In genomic region chr17:39365252-39365651, GRCh38 we compare ENCODE assay signal across 13 cellular contexts. TPM values are rescaled to one million over a fixed set of nuclear protein-coding genes. Genes with fewer than 3 reads are reported as not detected.
A peak's percentile ranks its signal among the peaks of the same experiment; 100 is the strongest.
DNase-seq lines count a peak whose midpoint lies in the region; ATAC-seq and TF ChIP-seq lines count a peak whose summit lies in the region.
"Had no signal": no experiment of that assay in that cellular context is flagged by ENCODE, and none has a peak within 500 bp of the region (broad histone marks: within the 10 kb centered on the region; RNA-seq: fewer than 3 reads in every experiment).

No MANE protein-coding gene starts in this region.

- no peak overlapping the region for H3K4me2 ChIP-seq in OCI-LY7 (ENCODE audit: low read length)

- TF ChIP-seq CTCF in ascending aorta (IDR thresholded peaks at IDR 0.05), result no peak
- no peak for TF ChIP-seq CTCF in spleen (IDR thresholded peaks at IDR 0.05 in 8 of 11, conservative IDR thresholded peaks at IDR 0.05 in 3 of 11)
- TF ChIP-seq CTCF in OCI-LY7 (conservative IDR thresholded peaks at IDR 0.05; ENCODE audit: low read length), result no peak

- POLR2A ChIA-PET in OCI-LY7 (lab: Charles Lee), result no interaction called here

- H3K4me3 ChIP-seq in ascending aorta, result peak overlapping the region in 1 of 2 donors; percentile 42
- peak overlapping the region; percentile 28 for H3K4me3 ChIP-seq in right cardiac atrium (ENCODE audit: low read length)
- no peak overlapping the region for H3K4me3 ChIP-seq in spleen
- no peak overlapping the region for H3K4me3 ChIP-seq in OCI-LY7 (ENCODE audit: low read depth, low read length, poor library complexity, severe bottlenecking)
- H3K4me3 ChIP-seq: GM12878 had no signal

- no peaks in the 10 kb centered on the region for H3K9me2 ChIP-seq in OCI-LY7 (ENCODE audit: insufficient read depth, low read length)

- H3K27me3 ChIP-seq in ascending aorta (no peaks in the 10 kb centered on the region), right cardiac atrium (ENCODE audit: control insufficient read depth, insufficient read depth) (no peaks in the 10 kb centered on the region), spleen (replicated peaks in 1 of 7) (no peaks in the 10 kb centered on the region)

- no peaks in the 10 kb centered on the region for H3K79me2 ChIP-seq in OCI-LY7 (ENCODE audit: insufficient read depth, low read depth, low read length)

- peak; percentile 67 to 76 for ATAC-seq in right cardiac atrium
- ATAC-seq: activated naive CD4-positive, alpha-beta T cell treated with anti-CD3 and anti-CD28 coated beads, Interleukin-2, amount 50 U/mL, for 72 hours; GM12878 had no signal

- no peak for TF ChIP-seq POLR2A in spleen (IDR thresholded peaks at IDR 0.05)

- no TSS peak for BruUV-seq in OCI-LY7 (replicated peaks; lab: Mats Ljungman, UMichigan)

- no peaks in the 10 kb centered on the region for H4K20me1 ChIP-seq in OCI-LY7 (ENCODE audit: insufficient read depth, low read length)

- DNase-seq in ELR (ENCODE audit: low read depth), result peak; percentile 24
- no peak for DNase-seq in ascending aorta (ENCODE audit: low spot score in 2 of 2)
- DNase-seq in right cardiac atrium, result no peak
- DNase-seq in spleen, result no peak
- no peak for DNase-seq in OCI-LY7 (ENCODE audit: low spot score)
- no peak for DNase-seq in GM19240 (ENCODE audit: insufficient read length, low spot score)
- DNase-seq in activated naive CD4-positive, alpha-beta T cell (lab: John Stamatoyannopoulos, UW), result no peak
- no peak for DNase-seq in KBM-7
- DNase-seq: H9; NCI-H524; stimulated activated CD4-positive, alpha-beta T cell treated with anti-CD3 and anti-CD28 coated beads, Interleukin-4, amount 100 ng/mL, for 4 hours had no signal

- no peak overlapping the region for H2AFZ ChIP-seq in OCI-LY7 (ENCODE audit: low read length)

- H3K9me3 ChIP-seq in ascending aorta (no peaks in the 10 kb centered on the region), right cardiac atrium (ENCODE audit: control insufficient read depth, low read length) (no peaks in the 10 kb centered on the region), spleen (no peaks in the 10 kb centered on the region), OCI-LY7 (ENCODE audit: low read length) (no peaks in the 10 kb centered on the region)

- CTCF ChIA-PET in OCI-LY7 (lab: Charles Lee; ENCODE audit: unreplicated experiment), result no interaction called here

- in situ Hi-C loops in KBM-7 (cut with MboI; ENCODE audit: low pct_unique_long_range_greater_than_20kb, low sequenced_read_pairs), result no loop called here

- peaks cover 7 to 12% of the 10 kb centered on the region in 2 donors for H3K4me1 ChIP-seq in ascending aorta
- H3K4me1 ChIP-seq in right cardiac atrium (ENCODE audit: control insufficient read depth, insufficient read depth, low read length), result peaks cover 3% of the 10 kb centered on the region
- peaks cover 2 to 65% (median 33%) of the 10 kb centered on the region in 6 donors for H3K4me1 ChIP-seq in spleen
- H3K4me1 ChIP-seq in OCI-LY7 (ENCODE audit: insufficient read depth, low read length, poor library complexity, severe bottlenecking), result no peaks in the 10 kb centered on the region

- H3K27ac ChIP-seq in ascending aorta, result peak overlapping the region; percentile 69 to 77
- no peak overlapping the region for H3K27ac ChIP-seq in right cardiac atrium (ENCODE audit: low read length)
- H3K27ac ChIP-seq in spleen, result peak overlapping the region in 6 of 8 donors; percentile 8 to 79 (median 22)
- no peak overlapping the region for H3K27ac ChIP-seq in OCI-LY7 (ENCODE audit: low read depth, low read length, poor library complexity, severe bottlenecking)

- intact Hi-C loops in ascending aorta (cut with DNase I) (loop anchor here (5.0 kb wide), 2 partner anchors 37 to 83 kb away; partner anchors contain the start of gene FBXL20), right cardiac atrium (cut with DNase I) (no loop called here), spleen (cut with DNase I; ENCODE audit: low total_unique reads) (no loop called here), OCI-LY7 (cut with micrococcal nuclease; ENCODE audit: unreplicated experiment) (no loop called here)

- WGBS in right cardiac atrium, result 40% methylated on average over 4 of the region's 4 CpGs
- WGBS in spleen, 5 donors, result 64 to 89% (median 72%) methylated on average over 4 of the region's 4 CpGs

- H3K36me3 ChIP-seq in ascending aorta (no peaks in the 10 kb centered on the region), spleen (peaks cover 0 to 11% (median 0%) of the 10 kb centered on the region in 6 donors), OCI-LY7 (ENCODE audit: insufficient read depth, low read length) (no peaks in the 10 kb centered on the region)

RNA-seq across cellular contexts. Expression of gene FBXL20, which starts 36.2 kb away (rescaled TPM):
- 27.1 TPM for total RNA-seq in ascending aorta
- 10 to 100 TPM in 2 of 4 donors, 1 to 10 TPM in 2; 8.6 to 12.4 (median 10.7) TPM for total RNA-seq in right cardiac atrium
- 4.0 TPM for polyA plus RNA-seq in right cardiac atrium
- total RNA-seq in spleen, result 10 to 100 TPM; 23.4 to 28.0 (median 24.3) TPM
- 1 to 10 TPM; 1.9 to 3.6 (median 2.2) TPM for polyA plus RNA-seq in spleen
- total RNA-seq in OCI-LY7 (2014; rRNA removed; shearing (Covaris generic)), result 2.1 and 2.2 TPM in 2 replicates
- 12.2 and 12.3 TPM in 2 replicates for total RNA-seq in OCI-LY7 (2022)

Comparison
In these comparisons a context has a peak if more than half of its experiments do, and no peak if none do; other contexts are left out.
1. H3K27ac ChIP-seq: peak in ascending aorta (2 of 2) and spleen (6 of 8); none in right cardiac atrium (single experiment) and OCI-LY7 (single experiment).